ENCODE assay signal across 29 cellular contexts in the genomic region with DNA sequence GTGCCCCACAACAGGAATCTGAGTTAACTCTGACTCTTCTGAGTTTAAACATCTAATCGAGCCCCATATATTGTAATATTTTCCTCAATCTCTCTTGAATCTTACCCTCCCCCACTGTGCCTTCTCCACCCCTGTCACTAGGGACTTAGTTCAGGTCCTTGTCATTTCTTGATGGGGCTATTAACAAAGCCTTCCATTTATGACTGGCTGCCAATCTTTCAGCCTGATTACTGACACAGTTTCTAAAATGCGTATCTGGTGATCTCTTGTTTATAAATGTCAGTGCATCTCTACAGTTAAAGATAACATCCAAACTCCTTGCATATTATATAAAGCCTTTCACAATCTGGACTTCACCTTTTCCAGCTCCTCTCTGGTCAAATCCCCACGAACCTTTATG.
"Had no signal": no experiment of that assay in that cellular context is flagged by ENCODE, and none has a peak within 500 bp of the region (broad histone marks: within the 10 kb centered on the region; RNA-seq: fewer than 3 reads in every experiment).

No MANE protein-coding gene starts in this region.

- H3K4me3 ChIP-seq: adrenal gland, ascending aorta, body of pancreas, breast epithelium, cardiac muscle cell had no signal

- H3K27ac ChIP-seq: adrenal gland, ascending aorta, body of pancreas, brain microvascular endothelial cell, breast epithelium, cardiac muscle cell had no signal

- H3K27me3 ChIP-seq: adrenal gland, ascending aorta, body of pancreas, brain microvascular endothelial cell, breast epithelium, cardiac muscle cell had no signal

- H3K9me3 ChIP-seq: adrenal gland, ascending aorta, body of pancreas, breast epithelium had no signal

- DNase-seq: activated effector memory CD4-positive, alpha-beta T cell treated with anti-CD3 and anti-CD28 coated beads, Interleukin-2, amount 50 U/mL, for 16 hours; activated effector memory CD4-positive, alpha-beta T cell treated with Interleukin-2 at 50 U/mL for 16 hours; activated gamma-delta T cell; activated gamma-delta T cell treated with Interleukin-2 at 50 U/mL for 16 hours; activated naive CD4-positive, alpha-beta T cell; activated naive CD4-positive, alpha-beta T cell treated with anti-CD3 and anti-CD28 coated beads for 36 hours; activated naive CD4-positive, alpha-beta T cell treated with anti-CD3 and anti-CD28 coated beads, Interleukin-2, amount 10 ng/mL, durations not matched to agents 7 days and 5 days; activated naive CD4-positive, alpha-beta T cell treated with anti-CD3 and anti-CD28 coated beads, Interleukin-2, amount 50 U/mL, for 16 hours; activated naive CD4-positive, alpha-beta T cell treated with Interleukin-2 at 50 U/mL for 16 hours; activated naive CD8-positive, alpha-beta T cell treated with anti-CD3 and anti-CD28 coated beads for 36 hours; activated naive CD8-positive, alpha-beta T cell treated with anti-CD3 and anti-CD28 coated beads, Interleukin-2, amount 10 ng/mL, durations not matched to agents 7 days and 5 days; activated naive CD8-positive, alpha-beta T cell treated with anti-CD3 and anti-CD28 coated beads, Interleukin-2, amount 50 U/mL, for 24 hours; activated T-cell treated with anti-CD3 and anti-CD28 coated beads, Interleukin-2, amount 50 U/mL, for 1 hour; activated T-cell treated with anti-CD3 and anti-CD28 coated beads, Interleukin-2, amount 50 U/mL, for 24 hours; activated T-cell treated with anti-CD3 and anti-CD28 coated beads, Interleukin-2, amount 50 U/mL, for 4 hours; activated T-cell treated with anti-CD3 and anti-CD28 coated beads, Interleukin-2, amount 50 U/mL, for 48 hours; activated T-cell treated with anti-CD3 and anti-CD28 coated beads, Interleukin-2, amount 50 U/mL, for 72 hours; adrenal gland; amniotic stem cell; anterior cingulate cortex; aorta; body of pancreas; brain microvascular endothelial cell; caudate nucleus; central memory CD4-positive, alpha-beta T cell; cerebellar nuclear complex had no signal

- H3K36me3 ChIP-seq: adrenal gland, ascending aorta, brain microvascular endothelial cell, breast epithelium, cardiac muscle cell had no signal
